In genomic region chr12:49165114-49165513, GRCh38 we compare ENCODE assay signal across 35 cellular contexts.
"Had no signal": no experiment of that assay in that cellular context is flagged by ENCODE, and none has a peak within 500 bp of the region (broad histone marks: within the 10 kb centered on the region; RNA-seq: fewer than 3 reads in every experiment).

No MANE protein-coding gene starts in this region.

- H3K27me3 ChIP-seq: MG63 had no signal

- H3K4me3 ChIP-seq: MG63 had no signal

- H3K36me3 ChIP-seq: MG63 had no signal

- DNase-seq: Kasumi-1, MG63, MM.1S, MV-4-11, NCI-H1048, NCI-H1092, NCI-H1092 treated with DMSO at 0.1 percent for 48 hours, NCI-H1105, NCI-H1105 treated with DMSO at 0.1 percent for 48 hours, NCI-H1417, NCI-H1417 treated with DMSO at 0.1 percent for 48 hours, NCI-H1436, NCI-H1436 treated with DMSO at 0.1 percent for 48 hours, NCI-H146, NCI-H1694, NCI-H1694 treated with DMSO at 0.1 percent for 48 hours, NCI-H187, NCI-H187 treated with DMSO at 0.1 percent for 48 hours, NCI-H1930, NCI-H2029, NCI-H2029 treated with DMSO at 0.1 percent for 48 hours, NCI-H2081, NCI-H2081 treated with DMSO at 0.1 percent for 48 hours, NCI-H2107, NCI-H2171, NCI-H2171 treated with DMSO at 0.1 percent for 48 hours, NCI-H2227 treated with DMSO at 0.1 percent for 48 hours, NCI-H226, NCI-H345, NCI-H446, NCI-H446 treated with DMSO at 0.1 percent for 48 hours, NCI-H510A, NCI-H510A treated with DMSO at 0.1 percent for 48 hours, NCI-H524, NCI-H524 treated with DMSO at 0.1 percent for 48 hours had no signal

- H3K9me3 ChIP-seq: MG63 had no signal
